ENCODE assay signal across 8 cellular contexts in genomic region chr18:24016643-24017042, GRCh38. TPM values are rescaled to one million over a fixed set of nuclear protein-coding genes. Genes with fewer than 3 reads are reported as not detected.
DNase-seq lines count a peak whose midpoint lies in the region; TF ChIP-seq lines count a peak whose summit lies in the region.

No MANE protein-coding gene starts in this region.

- peaks cover 42% of the 10 kb centered on the region for H3K27me3 Mint-ChIP-seq in nephron progenitor cell (ENCODE audit: low read depth, poor library complexity)

- peaks cover 36% of the 10 kb centered on the region for H3K4me1 Mint-ChIP-seq in nephron progenitor cell

- peak; percentile 46 for DNase-seq in NCI-H187 treated with DMSO at 0.1 percent for 48 hours (lab: John Stamatoyannopoulos, UW)
- DNase-seq in NCI-H187 (lab: John Stamatoyannopoulos, UW), result no peak
- no peak for DNase-seq in LNCaP clone FGC (ENCODE audit: low read depth)
- no peak for DNase-seq in brain microvascular endothelial cell
- DNase-seq in nephron progenitor cell, result no peak
- no peak for DNase-seq in pons (ENCODE audit: low spot score)
- DNase-seq in HT-29 (ENCODE audit: low spot score), result no peak
- DNase-seq in activated gamma-delta T cell (lab: John Stamatoyannopoulos, UW), result no peak

- TF ChIP-seq CTCF in LNCaP clone FGC (IDR thresholded peaks at IDR 0.05; ENCODE audit: control insufficient read depth, extremely low read depth, insufficient read depth), result peak; percentile 36; the same call in 1 of the 2 replicates
- peak; percentile 38 for TF ChIP-seq CTCF in brain microvascular endothelial cell (IDR thresholded peaks at IDR 0.05; ENCODE audit: low read depth, low read length, missing control alignments)
- TF ChIP-seq CTCF in nephron progenitor cell (IDR thresholded peaks at IDR 0.05), result peak; percentile 25

- H3K36me3 Mint-ChIP-seq in nephron progenitor cell (ENCODE audit: low read depth), result peaks cover 6% of the 10 kb centered on the region

- no peaks in the 10 kb centered on the region for H3K9me3 Mint-ChIP-seq in nephron progenitor cell

- no peak overlapping the region for H3K27ac Mint-ChIP-seq in nephron progenitor cell

- H3K27ac ChIP-seq in brain microvascular endothelial cell, result no peak overlapping the region

- peak overlapping the region; percentile 91 for H3K4me3 Mint-ChIP-seq in nephron progenitor cell

- H3K27me3 ChIP-seq in brain microvascular endothelial cell (replicated peaks), result no peaks in the 10 kb centered on the region

- in situ Hi-C loops in brain microvascular endothelial cell (cut with HindIII; ENCODE audit: low pct_ligation_motif_present, low sequenced_read_pairs), result no loop called here

- H3K36me3 ChIP-seq in brain microvascular endothelial cell (replicated peaks), result no peaks in the 10 kb centered on the region

- no peak overlapping the region for H3K4me3 ChIP-seq in LNCaP clone FGC (ENCODE audit: low read depth, low read length)
- no peak overlapping the region for H3K4me3 ChIP-seq in brain microvascular endothelial cell (ENCODE audit: low read depth, low read length)

RNA-seq across cellular contexts. Expression of gene TTC39C, which starts 2.1 kb away (rescaled TPM):
- total RNA-seq in HT-29 (2014; rRNA removed; shearing (Covaris generic)), result 7.2 and 7.6 TPM in 2 replicates
